21 cellular contexts compared by ENCODE assay signal in the genomic region with DNA sequence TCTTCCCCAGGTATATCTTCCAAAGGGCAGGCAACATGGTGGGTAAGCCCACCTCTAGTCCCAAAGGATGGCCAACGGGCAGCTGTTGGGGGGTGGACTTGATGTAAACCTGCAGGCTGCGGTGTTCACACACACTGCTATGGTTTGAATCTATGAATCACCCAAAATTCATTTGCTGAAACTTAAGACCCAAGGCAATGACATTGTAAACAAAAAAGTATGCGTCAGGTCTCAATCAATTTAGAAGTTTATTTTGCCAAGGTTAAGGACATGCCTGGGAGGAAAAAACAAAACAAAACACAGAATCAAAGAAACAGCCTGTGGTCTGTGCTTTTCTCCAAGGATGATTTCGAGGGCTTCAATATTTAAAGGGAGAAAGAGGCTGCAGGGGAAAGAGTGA. TPM values are rescaled to one million over a fixed set of nuclear protein-coding genes. Genes with fewer than 3 reads are reported as not detected.
DNase-seq lines count a peak whose midpoint lies in the region; ATAC-seq and TF ChIP-seq lines count a peak whose summit lies in the region.
"Had no signal": no experiment of that assay in that cellular context is flagged by ENCODE, and none has a peak within 500 bp of the region (broad histone marks: within the 10 kb centered on the region; RNA-seq: fewer than 3 reads in every experiment).

No MANE protein-coding gene starts in this region.

- H4K91ac ChIP-seq in IMR-90 (ENCODE audit: insufficient read depth, low read depth, low read length), result peak overlapping the region; percentile 79; the same call in 1 of the 2 replicates

- H2BK5ac ChIP-seq in IMR-90 (ENCODE audit: low read depth, low read length, poor library complexity, severe bottlenecking), result no peak overlapping the region

- H2BK120ac ChIP-seq in IMR-90 (ENCODE audit: low read depth, low read length), result peak overlapping the region; percentile 50

- CTCF ChIA-PET in Calu3 (lab: Charles Lee) (no interaction called here), IMR-90 (lab: Yijun Ruan, JAX) (no interaction called here)

- no peak overlapping the region for H2AK9ac ChIP-seq in IMR-90 (replicated peaks; ENCODE audit: low read depth, low read length, poor library complexity)

- peak overlapping the region; percentile 54; the same call in 1 of the 2 replicates for H2BK20ac ChIP-seq in IMR-90 (ENCODE audit: low read depth, low read length)

- H3K4me1 ChIP-seq in IMR-90 (ENCODE audit: control insufficient read depth, insufficient read depth, low read length), result peaks cover 5% of the 10 kb centered on the region
- H3K4me1 ChIP-seq: BE2C, colonic mucosa, foreskin keratinocyte, left ventricle myocardium inferior had no signal

- H3K36me3 ChIP-seq in IMR-90 (ENCODE audit: control insufficient read depth, insufficient read depth, low read length), result peaks cover 9% of the 10 kb centered on the region
- H3K36me3 ChIP-seq: BE2C, colonic mucosa had no signal

- no peak overlapping the region for H2AFZ ChIP-seq in IMR-90 (replicated peaks; ENCODE audit: low read length, poor library complexity)
- H2AFZ ChIP-seq: hepatocyte had no signal

- H3K4me1 Mint-ChIP-seq in Calu3 (ENCODE audit: low read depth, unreplicated experiment), result peaks cover 12% of the 10 kb centered on the region
- H3K4me1 Mint-ChIP-seq: activated naive CD4-positive, alpha-beta T cell treated with anti-CD3 and anti-CD28 coated beads, Interleukin-2, amount 50 U/mL, for 24 hours had no signal

- H3K56ac ChIP-seq in IMR-90 (ENCODE audit: extremely low read depth, insufficient read depth, low read length), result no peak overlapping the region

- peaks cover 10% of the 10 kb centered on the region for H3K9me1 ChIP-seq in IMR-90 (ENCODE audit: insufficient read depth, low read length)

- H3K27me3 Mint-ChIP-seq in Calu3 (ENCODE audit: unreplicated experiment), result peaks cover 13% of the 10 kb centered on the region
- H3K27me3 Mint-ChIP-seq: activated naive CD4-positive, alpha-beta T cell treated with anti-CD3 and anti-CD28 coated beads, Interleukin-2, amount 50 U/mL, for 24 hours had no signal

- no peak for TF ChIP-seq CTCF in Calu3 (IDR thresholded peaks at IDR 0.05; ENCODE audit: unreplicated experiment)
- TF ChIP-seq CTCF in IMR-90 (conservative IDR thresholded peaks at IDR 0.05; ENCODE audit: low read depth, low read length), result no peak
- no peak for TF ChIP-seq CTCF in fibroblast of mammary gland (conservative IDR thresholded peaks at IDR 0.05; ENCODE audit: control insufficient read depth, insufficient read depth, low read depth, low read length)
- no peak for TF ChIP-seq CTCF in GM20000 (IDR thresholded peaks at IDR 0.05; ENCODE audit: extremely low read depth, missing control alignments)

- H3K27ac Mint-ChIP-seq in Calu3 (ENCODE audit: unreplicated experiment), result no peak overlapping the region
- H3K27ac Mint-ChIP-seq: activated naive CD4-positive, alpha-beta T cell treated with anti-CD3 and anti-CD28 coated beads, Interleukin-2, amount 50 U/mL, for 24 hours had no signal

- H3K4me3 Mint-ChIP-seq in Calu3 (ENCODE audit: low read depth, unreplicated experiment), result no peak overlapping the region
- H3K4me3 Mint-ChIP-seq: activated naive CD4-positive, alpha-beta T cell treated with anti-CD3 and anti-CD28 coated beads, Interleukin-2, amount 50 U/mL, for 24 hours; neural crest cell had no signal

- peak overlapping the region; percentile 24; the same call in 1 of the 2 replicates for H2AK5ac ChIP-seq in IMR-90 (ENCODE audit: low read depth, low read length)

- no TSS peak for BruUV-seq in Calu3 (replicated peaks; lab: Mats Ljungman, UMichigan)
- no TSS peak for BruUV-seq in IMR-90 (replicated peaks; lab: Mats Ljungman, UMichigan)

- H3K79me1 ChIP-seq in IMR-90 (ENCODE audit: low read depth in 1 of 2, low read length in 2 of 2), result 0 out of 4 replicates have a peak, but pooled peaks cover 0 to 2% of the 10 kb centered on the region in 2 experiments

- intact Hi-C loops in Calu3 (cut with micrococcal nuclease; ENCODE audit: unreplicated experiment), result no loop called here
- intact Hi-C loops in IMR-90 (cut with micrococcal nuclease), result no loop called here

- 0 out of 4 replicates have a peak overlapping the region, but pooled peaks of 1 of the 2 experiments have one; percentile 15 for H4K8ac ChIP-seq in IMR-90 (ENCODE audit: low read depth in 2 of 2, low read length in 2 of 2)

- H3K9me3 Mint-ChIP-seq in Calu3 (ENCODE audit: low read depth, unreplicated experiment), result no peaks in the 10 kb centered on the region
- H3K9me3 Mint-ChIP-seq: activated naive CD4-positive, alpha-beta T cell treated with anti-CD3 and anti-CD28 coated beads, Interleukin-2, amount 50 U/mL, for 24 hours; neural crest cell had no signal

- peak overlapping the region; percentile 81 for H3K4ac ChIP-seq in IMR-90 (ENCODE audit: low read depth, low read length)

- no peak overlapping the region for H3K23ac ChIP-seq in IMR-90 (ENCODE audit: low read depth, low read length)

- WGBS in IMR-90 (ENCODE audit: extremely low coverage in 2 of 2, insufficient read length in 1 of 2), 2 experiments, result no CpG with 5 or more reads among the region's 4 CpGs

- H4K5ac ChIP-seq in IMR-90 (ENCODE audit: low read depth, low read length), result no peak overlapping the region

- H2BK15ac ChIP-seq in IMR-90 (ENCODE audit: low read depth, low read length), result 0 out of 3 replicates have a peak overlapping the region, but pooled peaks have one; percentile 81

- ATAC-seq in IMR-90 (ENCODE audit: low read depth), result peak; percentile 76
- no peak for ATAC-seq in GM21367 (IDR thresholded peaks at IDR 0.05; ENCODE audit: unreplicated experiment)
- no peak for ATAC-seq in HG03095 (IDR thresholded peaks at IDR 0.05; ENCODE audit: unreplicated experiment)
- ATAC-seq: foreskin keratinocyte, mucosa of descending colon had no signal

- H4K20me1 ChIP-seq in IMR-90 (ENCODE audit: insufficient read depth, low read length), result peaks cover 13% of the 10 kb centered on the region; the same call in 1 of the 2 replicates

- no peak for TF ChIP-seq RAD21 in IMR-90 (IDR thresholded peaks at IDR 0.05; ENCODE audit: low read length)

- in situ Hi-C loops in IMR-90 (cut with MboI; ENCODE audit: low sequenced_read_pairs), result no loop called here

- dilution Hi-C loops in IMR-90 (cut with HindIII; ENCODE audit: low sequenced_read_pairs, unreplicated experiment), result no loop called here

- H3K4me3 ChIP-seq in IMR-90 (ENCODE audit: insufficient read depth, low read depth, low read length) (no peak overlapping the region), fibroblast of mammary gland (ENCODE audit: control insufficient read depth, low read depth, low read length) (no peak overlapping the region)
- H3K4me3 ChIP-seq: colonic mucosa, hepatocyte, left ventricle myocardium inferior, mucosa of descending colon had no signal

- peak overlapping the region; percentile 28; the same call in 1 of the 2 replicates for H3K4me2 ChIP-seq in IMR-90 (ENCODE audit: low read depth, low read length)
- H3K4me2 ChIP-seq: hepatocyte had no signal

- peaks cover 2% of the 10 kb centered on the region for H3K27me3 ChIP-seq in IMR-90 (ENCODE audit: control insufficient read depth, insufficient read depth, low read length)
- H3K27me3 ChIP-seq: BE2C, colonic mucosa, hepatocyte had no signal

- no peak for TF ChIP-seq POLR2A in IMR-90 (IDR thresholded peaks at IDR 0.05; ENCODE audit: low read depth, low read length)

- no peak overlapping the region; the same call in 1 of the 2 replicates for H3K27ac ChIP-seq in IMR-90 (ENCODE audit: insufficient read depth, low read length)
- H3K27ac ChIP-seq: colonic mucosa, foreskin keratinocyte, hepatocyte, left ventricle myocardium inferior had no signal

- DNase-seq in Calu3 (peak; percentile 14), IMR-90 (peak; percentile 94), amniotic epithelial cell (ENCODE audit: low read depth) (peak; percentile 70), fibroblast of mammary gland (ENCODE audit: low read depth) (peak; percentile 34), GM20000 (ENCODE audit: low spot score) (no peak)
- DNase-seq in NK-92 treated with Interleukin-12 subunit alpha and Interleukin-12 subunit beta, amount 100 ng/mL, for 24 hours (lab: John Stamatoyannopoulos, UW), result no peak
- DNase-seq: activated CD4-positive, alpha-beta T cell treated with anti-CD3 and anti-CD28 coated beads for 48 hours; BE2C; colonic mucosa; DND-41; foreskin keratinocyte; left ventricle myocardium inferior; mucosa of descending colon; NCI-H748 treated with DMSO at 0.1 percent for 48 hours; substantia nigra; T-helper 1 cell had no signal

- no peaks in the 10 kb centered on the region for H3K9me3 ChIP-seq in IMR-90 (ENCODE audit: control insufficient read depth, insufficient read depth, low read length)
- H3K9me3 ChIP-seq: BE2C, colonic mucosa, left ventricle myocardium inferior, mucosa of descending colon had no signal

- peaks cover 5% of the 10 kb centered on the region for H3K36me3 Mint-ChIP-seq in Calu3 (ENCODE audit: insufficient read depth, unreplicated experiment)

- H3K14ac ChIP-seq in IMR-90 (replicated peaks; ENCODE audit: low read depth, low read length), result no peak overlapping the region

- POLR2A ChIA-PET in IMR-90 (lab: Charles Lee; ENCODE audit: unreplicated experiment), result no interaction called here

- peak overlapping the region; percentile 19; the same call in 1 of the 2 replicates for H3K18ac ChIP-seq in IMR-90 (ENCODE audit: low read depth, low read length)

- no peak overlapping the region for H3K9ac ChIP-seq in IMR-90 (ENCODE audit: low read depth, low read length)

TF ChIP-seq in IMR-90, 13 proteins besides CTCF, POLR2A, EP300 and RAD21 (continues in another document):
- TF ChIP-seq, protein P1, sequence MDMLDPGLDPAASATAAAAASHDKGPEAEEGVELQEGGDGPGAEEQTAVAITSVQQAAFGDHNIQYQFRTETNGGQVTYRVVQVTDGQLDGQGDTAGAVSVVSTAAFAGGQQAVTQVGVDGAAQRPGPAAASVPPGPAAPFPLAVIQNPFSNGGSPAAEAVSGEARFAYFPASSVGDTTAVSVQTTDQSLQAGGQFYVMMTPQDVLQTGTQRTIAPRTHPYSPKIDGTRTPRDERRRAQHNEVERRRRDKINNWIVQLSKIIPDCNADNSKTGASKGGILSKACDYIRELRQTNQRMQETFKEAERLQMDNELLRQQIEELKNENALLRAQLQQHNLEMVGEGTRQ (IDR thresholded peaks at IDR 0.05; ENCODE audit: low read depth, low read length), result no peak
- TF ChIP-seq CEBPB (IDR thresholded peaks at IDR 0.05; ENCODE audit: low read depth, low read length) (no peak), FOS (IDR thresholded peaks at IDR 0.05; ENCODE audit: low read depth, low read length) (peak; percentile 67), NFE2L2 (IDR thresholded peaks at IDR 0.05; ENCODE audit: low read depth, low read length) (no peak), MAZ (IDR thresholded peaks at IDR 0.05; ENCODE audit: borderline replicate concordance, low read depth, low read length) (no peak), BHLHE40 (IDR thresholded peaks at IDR 0.05; ENCODE audit: low read depth, low read length) (peak; percentile 18; the same call in 1 of the 2 replicates), RCOR1 (IDR thresholded peaks at IDR 0.05; ENCODE audit: insufficient replicate concordance, low read length) (no peak), RFX5 (IDR thresholded peaks at IDR 0.05; ENCODE audit: low read depth, low read length) (no peak)

RNA-seq across cellular contexts. Expression of a gene that starts 18.3 kb away (rescaled TPM):
- total RNA-seq in Calu3 (2022) (163 and 186 TPM in 2 replicates), IMR-90 (2012; rRNA removed) (129 and 231 TPM in 2 replicates)
- polyA plus RNA-seq in IMR-90 (2012; rRNA removed), result 171 and 193 TPM in 2 replicates
- 78.4 and 90.6 TPM in 2 replicates for polyA plus RNA-seq in IMR-90 (2012; cell fraction: cytosol; rRNA removed)
- 40.8 and 127 TPM in 2 replicates for polyA plus RNA-seq in IMR-90 (2012; cell fraction: nucleus; rRNA removed; ENCODE audit: low replicate concordance)

Comparison
In these comparisons a context has a peak if more than half of its experiments do, and no peak if none do; other contexts are left out.
1. DNase-seq: peak in Calu3 (single experiment), IMR-90 (single experiment), amniotic epithelial cell (single experiment) and fibroblast of mammary gland (single experiment); none in NK-92 treated with Interleukin-12 subunit alpha and Interleukin-12 subunit beta, amount 100 ng/mL, for 24 hours (single experiment) and GM20000 (single experiment).